ENCODE assay signal across 12 cellular contexts in the genomic region with DNA sequence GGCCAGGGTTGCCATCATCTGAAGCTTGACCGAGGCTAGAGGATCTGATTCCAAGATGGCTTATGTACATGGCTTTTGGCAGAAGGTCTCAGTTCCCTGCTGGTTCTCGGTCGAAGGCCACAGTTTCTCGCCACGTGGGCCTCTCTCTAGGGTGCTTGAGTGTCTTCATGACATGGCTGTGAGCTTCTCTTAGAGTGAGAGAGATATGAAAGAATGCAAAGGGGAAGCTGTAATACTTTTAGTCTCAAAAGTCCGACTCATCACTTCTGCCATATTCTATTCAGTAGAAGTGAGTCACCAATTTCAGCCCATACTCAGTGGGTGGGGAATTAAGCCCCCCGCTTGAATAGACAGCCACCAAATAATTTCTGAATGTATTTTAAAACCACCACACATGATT.
DNase-seq lines count a peak whose midpoint lies in the region; ATAC-seq, FAIRE-seq and TF ChIP-seq lines count a peak whose summit lies in the region.
"Had no signal": no experiment of that assay in that cellular context is flagged by ENCODE, and none has a peak within 500 bp of the region (broad histone marks: within the 10 kb centered on the region; RNA-seq: fewer than 3 reads in every experiment).

No MANE protein-coding gene starts in this region.

- no peak overlapping the region for H2BK120ac ChIP-seq in trophoblast cell (ENCODE audit: insufficient read depth, low read length, poor library complexity)

- CTCF ChIA-PET in AG04450 (lab: Charles Lee): no interaction called here
- CTCF ChIA-PET in HEK293 (lab: Yijun Ruan, JAX): interaction anchor here (0.7 kb wide), 1 partner anchor 145 kb away, joined by 4 read pairs; no protein-coding TSS in a partner anchor

- H3K4me1 Mint-ChIP-seq in astrocyte (ENCODE audit: low read depth, unreplicated experiment): peaks cover 25% of the 10 kb centered on the region

- TF ChIP-seq CTCF in AG04450 (IDR thresholded peaks at IDR 0.05; ENCODE audit: low read depth, low read length) (no peak), HEK293 (tag by site-specific recombination; IDR thresholded peaks at IDR 0.05) (no peak), astrocyte (IDR thresholded peaks at IDR 0.05; ENCODE audit: insufficient read depth, low read depth, low read length) (no peak), mucosa of descending colon (IDR thresholded peaks at IDR 0.05) (no peak)

- POLR2A ChIA-PET in AG04450 (lab: Yijun Ruan, JAX): no interaction called here
- POLR2A ChIA-PET in HEK293 (lab: Yijun Ruan, JAX): no interaction called here

- H3K27me3 ChIP-seq in AG04450 (ENCODE audit: control insufficient read depth, insufficient read depth, low read length) (no peaks in the 10 kb centered on the region), astrocyte (ENCODE audit: insufficient read depth, low read length) (no peaks in the 10 kb centered on the region), trophoblast cell (ENCODE audit: insufficient read depth, low read length) (no peaks in the 10 kb centered on the region)
- H3K27me3 ChIP-seq: suprapubic skin had no signal

- H4K8ac ChIP-seq in trophoblast cell (ENCODE audit: low read depth, low read length): no peak overlapping the region

- ATAC-seq in mucosa of descending colon: peak; percentile 2
- no peak for ATAC-seq in HG03196 (IDR thresholded peaks at IDR 0.05; ENCODE audit: unreplicated experiment)

- H4K12ac ChIP-seq in trophoblast cell (ENCODE audit: low read depth, low read length): no peak overlapping the region

- H2AK5ac ChIP-seq in trophoblast cell (ENCODE audit: low read length): no peak overlapping the region

- no peaks in the 10 kb centered on the region for H3K79me1 ChIP-seq in trophoblast cell (ENCODE audit: low read length)

- no peak overlapping the region for H3K4me3 Mint-ChIP-seq in astrocyte (ENCODE audit: unreplicated experiment)
- H3K4me3 Mint-ChIP-seq: activated T-helper 1 cell treated with anti-CD3 and anti-CD28 coated beads, Interleukin-12 subunit alpha, Interleukin-12 subunit beta, Interleukin-2, Interleukin-4 antibody, amounts not matched to agents 30 ng/mL and 10 ng/mL and 1 ng/mL, durations not matched to agents 14 hours and 24 hours and 36 hours had no signal

- H3K9me3 Mint-ChIP-seq in astrocyte (ENCODE audit: unreplicated experiment): peaks cover 8% of the 10 kb centered on the region

- H3K27ac ChIP-seq in AG04450 (ENCODE audit: low read depth, low read length) (peak overlapping the region; percentile 53), HEK293 (ENCODE audit: extremely low read depth, low read depth, low read length) (no peak overlapping the region), astrocyte (ENCODE audit: low read depth, low read length) (no peak overlapping the region), trophoblast cell (ENCODE audit: low read depth, low read length) (no peak overlapping the region)

- peak overlapping the region; percentile 58 for H3K27ac Mint-ChIP-seq in astrocyte (ENCODE audit: unreplicated experiment)
- H3K27ac Mint-ChIP-seq: activated T-helper 1 cell treated with anti-CD3 and anti-CD28 coated beads, Interleukin-12 subunit alpha, Interleukin-12 subunit beta, Interleukin-2, Interleukin-4 antibody, amounts not matched to agents 30 ng/mL and 10 ng/mL and 1 ng/mL, durations not matched to agents 14 hours and 24 hours and 36 hours had no signal

- no peak overlapping the region for H4K91ac ChIP-seq in trophoblast cell (ENCODE audit: low read depth, low read length)

- FAIRE-seq in astrocyte (lab: Jason Lieb, UNC): peak; percentile 17

- H2BK5ac ChIP-seq in trophoblast cell (ENCODE audit: low read depth, low read length, poor library complexity): no peak overlapping the region

- H2BK12ac ChIP-seq in trophoblast cell (ENCODE audit: low read length): no peak overlapping the region

- no peaks in the 10 kb centered on the region for H3K36me3 ChIP-seq in HEK293 (ENCODE audit: control insufficient read depth in 2 of 2, insufficient read depth in 1 of 2, low read length in 2 of 2)
- H3K36me3 ChIP-seq in astrocyte (ENCODE audit: insufficient read depth, low read length): no peaks in the 10 kb centered on the region
- no peaks in the 10 kb centered on the region for H3K36me3 ChIP-seq in mucosa of descending colon (ENCODE audit: low read depth)
- no peaks in the 10 kb centered on the region for H3K36me3 ChIP-seq in trophoblast cell (ENCODE audit: control insufficient read depth in 1 of 2, insufficient read depth in 2 of 2, low read length in 2 of 2)
- H3K36me3 ChIP-seq: suprapubic skin had no signal

- DNase-seq in AG04450 (ENCODE audit: low read depth, low spot score): peak; percentile 10
- DNase-seq in astrocyte (ENCODE audit: low read depth): peak; percentile 42
- no peak for DNase-seq in mucosa of descending colon
- no peak for DNase-seq in trophoblast cell
- DNase-seq in AG08395 (ENCODE audit: low spot score): no peak
- no peak for DNase-seq in middle frontal gyrus (ENCODE audit: extremely low spot score, low spot score)
- DNase-seq: NCI-H526; stimulated activated CD4-positive, alpha-beta T cell treated with anti-CD3 and anti-CD28 coated beads, Interleukin-2, amount 100 ng/mL, for 24 hours had no signal

- H3K4ac ChIP-seq in trophoblast cell (ENCODE audit: low read depth, low read length): no peak overlapping the region

- H3K27me3 Mint-ChIP-seq in astrocyte (ENCODE audit: low read depth, unreplicated experiment): no peaks in the 10 kb centered on the region

- H3K14ac ChIP-seq in trophoblast cell (ENCODE audit: low read length): no peak overlapping the region

- H3K9ac ChIP-seq in astrocyte (ENCODE audit: low read length): no peak overlapping the region
- H3K9ac ChIP-seq in trophoblast cell (ENCODE audit: low read length): no peak overlapping the region

- H4K20me1 ChIP-seq in astrocyte (ENCODE audit: insufficient read depth, low read length): peaks cover 3% of the 10 kb centered on the region

- H3K4me3 ChIP-seq in AG04450 (ENCODE audit: low read depth, low read length) (no peak overlapping the region), HEK293 (ENCODE audit: low read depth, low read length) (no peak overlapping the region), astrocyte (ENCODE audit: insufficient read depth, low read depth, low read length) (no peak overlapping the region), mucosa of descending colon (no peak overlapping the region), trophoblast cell (ENCODE audit: low read depth, low read length) (no peak overlapping the region)
- H3K4me3 ChIP-seq: suprapubic skin had no signal

- intact Hi-C loops in mucosa of descending colon (cut with DNase I, micrococcal nuclease): no loop called here

- H3K9me3 ChIP-seq in AG04450 (ENCODE audit: control insufficient read depth, insufficient read depth, low read length) (no peaks in the 10 kb centered on the region), HEK293 (ENCODE audit: control insufficient read depth, insufficient read depth, low read depth, low read length) (no peaks in the 10 kb centered on the region), astrocyte (ENCODE audit: insufficient read depth, low read depth, low read length) (no peaks in the 10 kb centered on the region), mucosa of descending colon (peaks cover 4% of the 10 kb centered on the region), trophoblast cell (ENCODE audit: insufficient read depth, low read depth, low read length) (no peaks in the 10 kb centered on the region)
- H3K9me3 ChIP-seq: suprapubic skin had no signal

- no peak overlapping the region for H2AFZ ChIP-seq in astrocyte (ENCODE audit: low read depth, low read length)
- no peak overlapping the region for H2AFZ ChIP-seq in trophoblast cell (ENCODE audit: insufficient read depth, low read length, poor library complexity)

- H3K79me2 ChIP-seq in astrocyte (ENCODE audit: insufficient read depth, low read length) (peaks cover 30% of the 10 kb centered on the region), trophoblast cell (ENCODE audit: control insufficient read depth, insufficient read depth, low read length, poor library complexity) (peaks cover 4% of the 10 kb centered on the region)

- no peak overlapping the region for H3K23ac ChIP-seq in trophoblast cell (ENCODE audit: low read length)

- H3K36me3 Mint-ChIP-seq in astrocyte (ENCODE audit: low read depth, unreplicated experiment): peaks cover 9% of the 10 kb centered on the region

- no peak overlapping the region for H3K18ac ChIP-seq in trophoblast cell (ENCODE audit: low read length)

- no peaks in the 10 kb centered on the region for H3K4me1 ChIP-seq in HEK293 (ENCODE audit: control insufficient read depth, insufficient read depth, low read length)
- peaks cover 13% of the 10 kb centered on the region for H3K4me1 ChIP-seq in astrocyte (ENCODE audit: insufficient read depth, low read length)
- peaks cover 21% of the 10 kb centered on the region for H3K4me1 ChIP-seq in mucosa of descending colon (ENCODE audit: low read depth)
- no peaks in the 10 kb centered on the region for H3K4me1 ChIP-seq in trophoblast cell (ENCODE audit: control insufficient read depth in 1 of 2, insufficient read depth in 2 of 2, low read length in 2 of 2)

- no CpG with 5 or more reads among the region's 7 CpGs for WGBS in trophoblast cell (ENCODE audit: extremely low coverage, insufficient coverage, insufficient read length)

- H3K4me2 ChIP-seq in astrocyte (ENCODE audit: low read length) (peak overlapping the region; percentile 25), trophoblast cell (ENCODE audit: low read length) (no peak overlapping the region)

TF ChIP-seq in HEK293, 187 proteins besides CTCF, POLR2A, EP300 and RAD21:
- TF ChIP-seq MZF1 (tag by site-specific recombination; IDR thresholded peaks at IDR 0.05; ENCODE audit: borderline replicate concordance) (peak; percentile 57; the same call in 1 of the 2 replicates), ZNF501 (tag by site-specific recombination; IDR thresholded peaks at IDR 0.05) (no peak)
TF ChIP-seq in HEK293: peak in this region for 1.

Comparison
In these comparisons a context has a peak if more than half of its experiments do, and no peak if none do; other contexts are left out.
1. DNase-seq: peak in AG04450 (single experiment) and astrocyte (single experiment); none in mucosa of descending colon (0 of 3), trophoblast cell (0 of 2), AG08395 (single experiment) and middle frontal gyrus (single experiment).